ENCODE assay signal across 3 cellular contexts in the genomic region with DNA sequence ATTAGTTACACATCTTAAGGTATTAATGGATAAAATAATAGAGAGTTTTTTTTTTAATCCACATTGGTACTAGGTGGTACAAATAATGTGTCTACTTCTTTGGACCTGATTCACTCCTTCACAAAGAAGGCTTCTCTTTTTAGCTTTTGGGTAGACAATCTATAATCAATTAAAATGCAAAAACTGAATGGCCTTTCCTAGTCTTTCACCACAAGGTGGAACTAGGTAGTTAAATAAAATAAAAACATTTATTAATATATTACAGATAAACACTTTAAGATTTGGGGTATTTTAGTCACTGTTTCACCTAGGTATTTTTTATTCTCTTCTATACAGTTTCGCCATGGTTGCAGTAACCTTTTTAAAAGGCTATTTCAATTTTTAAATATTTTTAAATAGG.
TF ChIP-seq lines count a peak whose summit lies in the region.

No MANE protein-coding gene starts in this region.

TF ChIP-seq in A549, 52 proteins besides CTCF, POLR2A, EP300 and RAD21:
- TF ChIP-seq, protein P1, sequence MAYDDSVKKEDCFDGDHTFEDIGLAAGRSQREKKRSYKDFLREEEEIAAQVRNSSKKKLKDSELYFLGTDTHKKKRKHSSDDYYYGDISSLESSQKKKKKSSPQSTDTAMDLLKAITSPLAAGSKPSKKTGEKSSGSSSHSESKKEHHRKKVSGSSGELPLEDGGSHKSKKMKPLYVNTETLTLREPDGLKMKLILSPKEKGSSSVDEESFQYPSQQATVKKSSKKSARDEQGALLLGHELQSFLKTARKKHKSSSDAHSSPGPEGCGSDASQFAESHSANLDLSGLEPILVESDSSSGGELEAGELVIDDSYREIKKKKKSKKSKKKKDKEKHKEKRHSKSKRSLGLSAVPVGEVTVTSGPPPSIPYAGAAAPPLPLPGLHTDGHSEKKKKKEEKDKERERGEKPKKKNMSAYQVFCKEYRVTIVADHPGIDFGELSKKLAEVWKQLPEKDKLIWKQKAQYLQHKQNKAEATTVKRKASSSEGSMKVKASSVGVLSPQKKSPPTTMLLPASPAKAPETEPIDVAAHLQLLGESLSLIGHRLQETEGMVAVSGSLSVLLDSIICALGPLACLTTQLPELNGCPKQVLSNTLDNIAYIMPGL (CRISPR knock-in tag; IDR thresholded peaks at IDR 0.05; ENCODE audit: borderline replicate concordance): no peak
- TF ChIP-seq HOXB13 (CRISPR knock-in tag; IDR thresholded peaks at IDR 0.05; ENCODE audit: low read depth) (no peak), RCOR1 (IDR thresholded peaks at IDR 0.05; ENCODE audit: low read depth, low read length) (no peak), NFE2L2 (conservative IDR thresholded peaks at IDR 0.05; ENCODE audit: low read length) (no peak), POLR2AphosphoS2 (conservative IDR thresholded peaks at IDR 0.05; ENCODE audit: low read length) (no peak), CBX8 (IDR thresholded peaks at IDR 0.05) (no peak), SMC3 (IDR thresholded peaks at IDR 0.05) (no peak), RNF2 (IDR thresholded peaks at IDR 0.05; ENCODE audit: borderline replicate concordance, low read depth) (no peak), E2F6 (IDR thresholded peaks at IDR 0.05; ENCODE audit: borderline replicate concordance, low read depth) (no peak)
- TF ChIP-seq, protein P2, sequence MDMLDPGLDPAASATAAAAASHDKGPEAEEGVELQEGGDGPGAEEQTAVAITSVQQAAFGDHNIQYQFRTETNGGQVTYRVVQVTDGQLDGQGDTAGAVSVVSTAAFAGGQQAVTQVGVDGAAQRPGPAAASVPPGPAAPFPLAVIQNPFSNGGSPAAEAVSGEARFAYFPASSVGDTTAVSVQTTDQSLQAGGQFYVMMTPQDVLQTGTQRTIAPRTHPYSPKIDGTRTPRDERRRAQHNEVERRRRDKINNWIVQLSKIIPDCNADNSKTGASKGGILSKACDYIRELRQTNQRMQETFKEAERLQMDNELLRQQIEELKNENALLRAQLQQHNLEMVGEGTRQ (IDR thresholded peaks at IDR 0.05): no peak
TF ChIP-seq in A549: peak in this region for 0.

TF ChIP-seq in HCT116, 20 proteins besides CTCF, POLR2A, EP300 and RAD21 (continued from another document):
- TF ChIP-seq REST (IDR thresholded peaks at IDR 0.05; ENCODE audit: low read depth) (no peak), SRF (IDR thresholded peaks at IDR 0.05; ENCODE audit: low read depth) (no peak), CBX3 (IDR thresholded peaks at IDR 0.05; ENCODE audit: low read depth) (no peak), EZH2 (IDR thresholded peaks at IDR 0.05) (no peak), FOSL1 (IDR thresholded peaks at IDR 0.05; ENCODE audit: low read depth) (no peak), TCF7L2 (IDR thresholded peaks at IDR 0.05; ENCODE audit: borderline replicate concordance, extremely low read depth, insufficient read depth, insufficient read length) (no peak), YY1 (IDR thresholded peaks at IDR 0.05; ENCODE audit: extremely low read depth, insufficient replicate concordance, low read depth, low read length) (no peak), EZH2phosphoT487 (IDR thresholded peaks at IDR 0.05; ENCODE audit: borderline replicate concordance) (no peak)
- TF ChIP-seq, protein P3, sequence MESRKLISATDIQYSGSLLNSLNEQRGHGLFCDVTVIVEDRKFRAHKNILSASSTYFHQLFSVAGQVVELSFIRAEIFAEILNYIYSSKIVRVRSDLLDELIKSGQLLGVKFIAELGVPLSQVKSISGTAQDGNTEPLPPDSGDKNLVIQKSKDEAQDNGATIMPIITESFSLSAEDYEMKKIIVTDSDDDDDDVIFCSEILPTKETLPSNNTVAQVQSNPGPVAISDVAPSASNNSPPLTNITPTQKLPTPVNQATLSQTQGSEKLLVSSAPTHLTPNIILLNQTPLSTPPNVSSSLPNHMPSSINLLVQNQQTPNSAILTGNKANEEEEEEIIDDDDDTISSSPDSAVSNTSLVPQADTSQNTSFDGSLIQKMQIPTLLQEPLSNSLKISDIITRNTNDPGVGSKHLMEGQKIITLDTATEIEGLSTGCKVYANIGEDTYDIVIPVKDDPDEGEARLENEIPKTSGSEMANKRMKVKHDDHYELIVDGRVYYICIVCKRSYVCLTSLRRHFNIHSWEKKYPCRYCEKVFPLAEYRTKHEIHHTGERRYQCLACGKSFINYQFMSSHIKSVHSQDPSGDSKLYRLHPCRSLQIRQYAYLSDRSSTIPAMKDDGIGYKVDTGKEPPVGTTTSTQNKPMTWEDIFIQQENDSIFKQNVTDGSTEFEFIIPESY (IDR thresholded peaks at IDR 0.05; ENCODE audit: extremely low read depth, insufficient replicate concordance, low read length): no peak
TF ChIP-seq in HCT116: peak in this region for 0.

TF ChIP-seq in GM23338, 12 proteins besides CTCF, POLR2A, EP300 and RAD21 (continued from another document):
- TF ChIP-seq, protein P4, sequence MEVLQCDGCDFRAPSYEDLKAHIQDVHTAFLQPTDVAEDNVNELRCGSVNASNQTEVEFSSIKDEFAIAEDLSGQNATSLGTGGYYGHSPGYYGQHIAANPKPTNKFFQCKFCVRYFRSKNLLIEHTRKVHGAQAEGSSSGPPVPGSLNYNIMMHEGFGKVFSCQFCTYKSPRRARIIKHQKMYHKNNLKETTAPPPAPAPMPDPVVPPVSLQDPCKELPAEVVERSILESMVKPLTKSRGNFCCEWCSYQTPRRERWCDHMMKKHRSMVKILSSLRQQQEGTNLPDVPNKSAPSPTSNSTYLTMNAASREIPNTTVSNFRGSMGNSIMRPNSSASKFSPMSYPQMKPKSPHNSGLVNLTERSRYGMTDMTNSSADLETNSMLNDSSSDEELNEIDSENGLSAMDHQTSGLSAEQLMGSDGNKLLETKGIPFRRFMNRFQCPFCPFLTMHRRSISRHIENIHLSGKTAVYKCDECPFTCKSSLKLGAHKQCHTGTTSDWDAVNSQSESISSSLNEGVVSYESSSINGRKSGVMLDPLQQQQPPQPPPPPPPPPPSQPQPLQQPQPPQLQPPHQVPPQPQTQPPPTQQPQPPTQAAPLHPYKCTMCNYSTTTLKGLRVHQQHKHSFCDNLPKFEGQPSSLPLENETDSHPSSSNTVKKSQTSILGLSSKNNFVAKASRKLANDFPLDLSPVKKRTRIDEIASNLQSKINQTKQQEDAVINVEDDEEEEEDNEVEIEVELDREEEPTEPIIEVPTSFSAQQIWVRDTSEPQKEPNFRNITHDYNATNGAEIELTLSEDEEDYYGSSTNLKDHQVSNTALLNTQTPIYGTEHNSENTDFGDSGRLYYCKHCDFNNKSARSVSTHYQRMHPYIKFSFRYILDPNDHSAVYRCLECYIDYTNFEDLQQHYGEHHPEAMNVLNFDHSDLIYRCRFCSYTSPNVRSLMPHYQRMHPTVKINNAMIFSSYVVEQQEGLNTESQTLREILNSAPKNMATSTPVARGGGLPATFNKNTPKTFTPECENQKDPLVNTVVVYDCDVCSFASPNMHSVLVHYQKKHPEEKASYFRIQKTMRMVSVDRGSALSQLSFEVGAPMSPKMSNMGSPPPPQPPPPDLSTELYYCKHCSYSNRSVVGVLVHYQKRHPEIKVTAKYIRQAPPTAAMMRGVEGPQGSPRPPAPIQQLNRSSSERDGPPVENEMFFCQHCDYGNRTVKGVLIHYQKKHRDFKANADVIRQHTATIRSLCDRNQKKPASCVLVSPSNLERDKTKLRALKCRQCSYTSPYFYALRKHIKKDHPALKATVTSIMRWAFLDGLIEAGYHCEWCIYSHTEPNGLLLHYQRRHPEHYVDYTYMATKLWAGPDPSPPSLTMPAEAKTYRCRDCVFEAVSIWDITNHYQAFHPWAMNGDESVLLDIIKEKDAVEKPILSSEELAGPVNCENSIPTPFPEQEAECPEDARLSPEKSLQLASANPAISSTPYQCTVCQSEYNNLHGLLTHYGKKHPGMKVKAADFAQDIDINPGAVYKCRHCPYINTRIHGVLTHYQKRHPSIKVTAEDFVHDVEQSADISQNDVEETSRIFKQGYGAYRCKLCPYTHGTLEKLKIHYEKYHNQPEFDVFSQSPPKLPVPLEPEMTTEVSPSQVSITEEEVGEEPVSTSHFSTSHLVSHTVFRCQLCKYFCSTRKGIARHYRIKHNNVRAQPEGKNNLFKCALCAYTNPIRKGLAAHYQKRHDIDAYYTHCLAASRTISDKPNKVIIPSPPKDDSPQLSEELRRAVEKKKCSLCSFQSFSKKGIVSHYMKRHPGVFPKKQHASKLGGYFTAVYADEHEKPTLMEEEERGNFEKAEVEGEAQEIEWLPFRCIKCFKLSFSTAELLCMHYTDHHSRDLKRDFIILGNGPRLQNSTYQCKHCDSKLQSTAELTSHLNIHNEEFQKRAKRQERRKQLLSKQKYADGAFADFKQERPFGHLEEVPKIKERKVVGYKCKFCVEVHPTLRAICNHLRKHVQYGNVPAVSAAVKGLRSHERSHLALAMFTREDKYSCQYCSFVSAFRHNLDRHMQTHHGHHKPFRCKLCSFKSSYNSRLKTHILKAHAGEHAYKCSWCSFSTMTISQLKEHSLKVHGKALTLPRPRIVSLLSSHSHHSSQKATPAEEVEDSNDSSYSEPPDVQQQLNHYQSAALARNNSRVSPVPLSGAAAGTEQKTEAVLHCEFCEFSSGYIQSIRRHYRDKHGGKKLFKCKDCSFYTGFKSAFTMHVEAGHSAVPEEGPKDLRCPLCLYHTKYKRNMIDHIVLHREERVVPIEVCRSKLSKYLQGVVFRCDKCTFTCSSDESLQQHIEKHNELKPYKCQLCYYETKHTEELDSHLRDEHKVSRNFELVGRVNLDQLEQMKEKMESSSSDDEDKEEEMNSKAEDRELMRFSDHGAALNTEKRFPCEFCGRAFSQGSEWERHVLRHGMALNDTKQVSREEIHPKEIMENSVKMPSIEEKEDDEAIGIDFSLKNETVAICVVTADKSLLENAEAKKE (CRISPR knock-in tag; IDR thresholded peaks at IDR 0.05): no peak
- TF ChIP-seq STAT1 (IDR thresholded peaks at IDR 0.05; ENCODE audit: unreplicated experiment): no peak
- no peak for TF ChIP-seq REST (IDR thresholded peaks at IDR 0.05; ENCODE audit: unreplicated experiment)
- no peak for TF ChIP-seq EZH2 (IDR thresholded peaks at IDR 0.05; ENCODE audit: low read depth, unreplicated experiment)
- no peak for TF ChIP-seq NANOG (IDR thresholded peaks at IDR 0.05; ENCODE audit: borderline replicate concordance)
- no peak for TF ChIP-seq CREB1 (CRISPR knock-in tag; IDR thresholded peaks at IDR 0.05; ENCODE audit: low read depth)
- TF ChIP-seq EZH2phosphoT487 (IDR thresholded peaks at IDR 0.05; ENCODE audit: unreplicated experiment): no peak
- no peak for TF ChIP-seq POLR2AphosphoS5 (IDR thresholded peaks at IDR 0.05; ENCODE audit: low read depth)
